ENCODE assay signal across 8 cellular contexts in the genomic region with DNA sequence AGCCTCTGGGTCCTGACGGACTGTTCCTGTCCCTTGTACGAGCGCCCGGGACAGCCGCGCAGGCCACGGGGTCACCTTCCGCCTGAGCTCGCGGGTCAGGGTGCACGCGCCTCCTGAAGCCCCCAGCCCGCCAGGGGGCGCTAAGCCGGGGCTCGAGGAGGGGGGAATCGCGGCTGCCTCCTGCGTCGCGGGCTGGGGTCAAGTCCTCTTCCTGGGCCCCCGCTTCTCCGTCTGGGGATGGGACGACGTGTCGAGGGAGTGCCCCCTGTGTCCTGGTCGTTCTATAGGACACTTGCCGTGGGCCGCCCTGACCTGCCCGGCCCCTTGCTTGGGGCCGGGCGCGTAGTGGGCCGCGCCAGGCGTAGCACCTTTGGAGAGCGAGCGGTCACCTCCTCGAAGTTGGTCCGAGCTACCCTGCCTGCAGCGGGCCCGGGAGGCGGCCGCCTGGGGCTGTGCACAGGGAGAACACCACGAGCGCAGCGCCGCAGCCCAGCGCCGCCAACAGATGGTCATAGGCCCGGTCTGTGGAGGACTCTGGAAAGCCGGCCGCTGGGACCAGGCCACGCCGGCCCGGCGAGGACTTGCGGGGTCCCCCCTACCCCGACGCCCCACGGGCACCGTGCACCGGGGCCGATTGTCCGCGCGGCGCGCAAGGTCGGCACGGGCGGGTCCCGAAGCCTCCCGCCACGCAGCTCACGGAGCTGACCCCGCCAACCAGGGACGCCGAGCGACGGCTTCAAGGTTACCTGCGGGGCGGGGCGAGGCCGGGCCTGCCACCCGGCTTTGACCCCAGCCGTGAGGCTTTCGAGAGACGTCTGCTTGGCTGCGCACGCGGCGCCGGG. TPM values are rescaled to one million over a fixed set of nuclear protein-coding genes. Genes with fewer than 3 reads are reported as not detected.
DNase-seq lines count a peak whose midpoint lies in the region; ATAC-seq and TF ChIP-seq lines count a peak whose summit lies in the region.

No MANE protein-coding gene starts in this region.

- TF ChIP-seq EP300 in sigmoid colon (IDR thresholded peaks at IDR 0.05), result no peak

- H3K4me1 Mint-ChIP-seq in T-helper 17 cell, result peaks cover 15% of the 10 kb centered on the region

- H3K27me3 Mint-ChIP-seq in T-helper 17 cell, result peaks cover 40% of the 10 kb centered on the region

- H3K4me1 ChIP-seq in ascending aorta (peaks cover 17 to 36% of the 10 kb centered on the region in 2 donors), sigmoid colon (peaks cover 0 to 58% (median 51%) of the 10 kb centered on the region in 4 donors)

- peak; percentile 59 for ATAC-seq in T-helper 17 cell
- ATAC-seq in GM21825 (IDR thresholded peaks at IDR 0.05; ENCODE audit: unreplicated experiment), result no peak
- no peak for ATAC-seq in GM21423 (IDR thresholded peaks at IDR 0.05; ENCODE audit: unreplicated experiment)

- H3K36me3 ChIP-seq in ascending aorta (no peaks in the 10 kb centered on the region), sigmoid colon (no peaks in the 10 kb centered on the region)

- H3K27ac ChIP-seq in ascending aorta (peak overlapping the region; percentile 26 to 50), sigmoid colon (peak overlapping the region in 2 of 4 donors; percentile 38 to 53)

- peaks cover 3% of the 10 kb centered on the region for H3K27me3 ChIP-seq in ascending aorta
- H3K27me3 ChIP-seq in sigmoid colon, result peaks cover 14 to 77% (median 43%) of the 10 kb centered on the region in 3 donors

- no peak for TF ChIP-seq POLR2A in sigmoid colon (IDR thresholded peaks at IDR 0.05)

- DNase-seq in GM12865 (ENCODE audit: low read depth) (peak; percentile 75), M059J (ENCODE audit: low read depth) (peak; percentile 65), T-helper 17 cell (peak; percentile 66 to 75 (median 75)), ascending aorta (ENCODE audit: low spot score in 2 of 2) (peak in 1 of 2 donors; percentile 86), hypothalamus (lab: John Stamatoyannopoulos, UW) (peak in 29 of 51 donors; percentile 3 to 70 (median 23)), sigmoid colon (peak; percentile 86)

- H3K4me3 Mint-ChIP-seq in T-helper 17 cell, result peak overlapping the region; percentile 90

- intact Hi-C loops in ascending aorta (cut with DNase I) (loop anchor here (1.0 to 5.0 kb wide), 5 partner anchors 26 to 304 kb away; partner anchors contain the start of genes GVQW3 and THAP12), sigmoid colon (cut with DNase I) (loop anchor here (10.0 kb wide), 2 partner anchors 236 to 466 kb away; partner anchors contain the start of genes EMSY and LRRC32)

- H3K27ac Mint-ChIP-seq in T-helper 17 cell, result no peak overlapping the region

- TF ChIP-seq CTCF in GM12865 (IDR thresholded peaks at IDR 0.05; ENCODE audit: insufficient read depth, low read depth, low read length, missing control alignments) (peak; percentile 85), ascending aorta (IDR thresholded peaks at IDR 0.05) (peak; percentile 84 to 92 (median 89)), sigmoid colon (IDR thresholded peaks at IDR 0.05) (peak; percentile 35 to 74 (median 64))

- no peaks in the 10 kb centered on the region for H3K9me3 ChIP-seq in T-helper 17 cell (ENCODE audit: control insufficient read depth, low read length, poor library complexity, severe bottlenecking)
- no peaks in the 10 kb centered on the region for H3K9me3 ChIP-seq in ascending aorta
- no peaks in the 10 kb centered on the region for H3K9me3 ChIP-seq in sigmoid colon

- peaks cover 2% of the 10 kb centered on the region for H3K36me3 Mint-ChIP-seq in T-helper 17 cell (ENCODE audit: low read depth)

- 1% methylated on average over 94 of the region's 94 CpGs for WGBS in sigmoid colon, 2 donors

- H3K4me3 ChIP-seq in GM12865 (ENCODE audit: low read depth, low read length) (peak overlapping the region; percentile 38), ascending aorta (peak overlapping the region; percentile 70 to 76), sigmoid colon (peak overlapping the region; percentile 22 to 53 (median 46))

RNA-seq across cellular contexts. Expression of gene WNT11, which starts 2.7 kb away (rescaled TPM):
- 2.0 and 3.1 TPM in 2 replicates for total RNA-seq in M059J (2014; rRNA removed; shearing (Covaris generic))
- total RNA-seq in T-helper 17 cell (1 to 10 TPM in 1 of 2 donors, under 1 TPM in 1; 0.57 to 2.1 TPM), ascending aorta (11.7 TPM), sigmoid colon (1 to 10 TPM; 1.1 to 8.9 (median 4.9) TPM)
- polyA plus RNA-seq in sigmoid colon, result 1 to 10 TPM in 2 of 3 donors, under 1 TPM in 1; 0.92 to 2.2 (median 1.8) TPM
